Comparison of ENCODE assay signal across 9 cellular contexts in genomic region chr14:69481815-69482568, GRCh38. TPM values are rescaled to one million over a fixed set of nuclear protein-coding genes. Genes with fewer than 3 reads are reported as not detected.
DNase-seq lines count a peak whose midpoint lies in the region; ATAC-seq and TF ChIP-seq lines count a peak whose summit lies in the region.
"Had no signal": no experiment of that assay in that cellular context is flagged by ENCODE, and none has a peak within 500 bp of the region (broad histone marks: within the 10 kb centered on the region; RNA-seq: fewer than 3 reads in every experiment).

No MANE protein-coding gene starts in this region.

- peak overlapping the region; percentile 51; the same call in 1 of the 2 replicates for H3K27ac ChIP-seq in MM.1S (ENCODE audit: low read length)
- no peak overlapping the region for H3K27ac ChIP-seq in adrenal gland
- H3K27ac ChIP-seq: SJSA1 had no signal

- no peak overlapping the region for H3K9ac ChIP-seq in MM.1S (ENCODE audit: low read length)

- DNase-seq in NCI-H1417 (lab: John Stamatoyannopoulos, UW) (peak in 2 of 3 experiments; percentile 15 to 50), NCI-H1417 treated with DMSO at 0.1 percent for 48 hours (lab: John Stamatoyannopoulos, UW) (no peak), MM.1S (peak; percentile 45), adrenal gland (no peak), T1000 (lab: John Stamatoyannopoulos, UW) (no peak)

- H3K9me3 ChIP-seq in MM.1S (replicated peaks; ENCODE audit: insufficient read depth, low read length) (no peaks in the 10 kb centered on the region), adrenal gland (replicated peaks in 1 of 3) (no peaks in the 10 kb centered on the region)
- H3K9me3 ChIP-seq: SJSA1 had no signal

- H3K27ac Mint-ChIP-seq in stimulated activated memory B cell treated with anti-CD40 and anti-IgM and Interleukin-4, amounts not matched to agents 10 μg/mL and 1 μg/mL and 100 μg/mL, for 72 hours: no peak overlapping the region

- H3K79me2 ChIP-seq in MM.1S (ENCODE audit: low read length): no peaks in the 10 kb centered on the region

- no peak for TF ChIP-seq POLR2A in adrenal gland (IDR thresholded peaks at IDR 0.05)

- peak overlapping the region; percentile 21 for H3K4me2 ChIP-seq in MM.1S (ENCODE audit: low read depth, low read length)

- H3K9me3 Mint-ChIP-seq in stimulated activated memory B cell treated with anti-CD40 and anti-IgM and Interleukin-4, amounts not matched to agents 10 μg/mL and 1 μg/mL and 100 μg/mL, for 72 hours: no peaks in the 10 kb centered on the region

- H3K36me3 Mint-ChIP-seq in stimulated activated memory B cell treated with anti-CD40 and anti-IgM and Interleukin-4, amounts not matched to agents 10 μg/mL and 1 μg/mL and 100 μg/mL, for 72 hours: no peaks in the 10 kb centered on the region

- H3K4me1 ChIP-seq in MM.1S (ENCODE audit: low read length) (peaks cover 6% of the 10 kb centered on the region), adrenal gland (replicated peaks in 1 of 2) (peaks cover 14 to 17% of the 10 kb centered on the region in 2 donors)
- H3K4me1 ChIP-seq: SJSA1 had no signal

- no peaks in the 10 kb centered on the region for H3K27me3 ChIP-seq in MM.1S (replicated peaks; ENCODE audit: insufficient read depth, low read length)
- H3K27me3 ChIP-seq in adrenal gland: peaks cover 27% of the 10 kb centered on the region

- no peaks in the 10 kb centered on the region for H3K36me3 ChIP-seq in MM.1S (replicated peaks; ENCODE audit: insufficient read depth, low read length)
- H3K36me3 ChIP-seq in adrenal gland (replicated peaks in 1 of 2): no peaks in the 10 kb centered on the region
- H3K36me3 ChIP-seq: SJSA1 had no signal

- no peaks in the 10 kb centered on the region for H3F3A ChIP-seq in MM.1S (ENCODE audit: insufficient read depth, low read length)

- no peaks in the 10 kb centered on the region for H4K20me1 ChIP-seq in MM.1S (ENCODE audit: insufficient read depth, low read length)

- H3K4me3 Mint-ChIP-seq in stimulated activated memory B cell treated with anti-CD40 and anti-IgM and Interleukin-4, amounts not matched to agents 10 μg/mL and 1 μg/mL and 100 μg/mL, for 72 hours: no peak overlapping the region

- H3K9me2 ChIP-seq in MM.1S (replicated peaks; ENCODE audit: insufficient read depth, low read length): no peaks in the 10 kb centered on the region

- peak; percentile 91 for ATAC-seq in HG02763 (IDR thresholded peaks at IDR 0.05; ENCODE audit: unreplicated experiment)
- peak; percentile 83 for ATAC-seq in stimulated activated memory B cell treated with anti-CD40 and anti-IgM and Interleukin-4, amounts not matched to agents 10 μg/mL and 1 μg/mL and 100 μg/mL, for 72 hours
- ATAC-seq in SK-N-SH treated with all-trans-retinoic acid at 6 μM for 48 hours: no peak

- H2AFZ ChIP-seq in MM.1S (ENCODE audit: low read length): no peak overlapping the region

- WGBS in adrenal gland, 4 donors: 61 to 85% (median 75%) methylated on average over 5 of the region's 5 CpGs

- peaks cover 26% of the 10 kb centered on the region for H3K4me1 Mint-ChIP-seq in stimulated activated memory B cell treated with anti-CD40 and anti-IgM and Interleukin-4, amounts not matched to agents 10 μg/mL and 1 μg/mL and 100 μg/mL, for 72 hours

- peaks cover 53% of the 10 kb centered on the region for H3K27me3 Mint-ChIP-seq in stimulated activated memory B cell treated with anti-CD40 and anti-IgM and Interleukin-4, amounts not matched to agents 10 μg/mL and 1 μg/mL and 100 μg/mL, for 72 hours

- TF ChIP-seq CTCF in MM.1S (IDR thresholded peaks at IDR 0.05; ENCODE audit: low read length): no peak
- no peak for TF ChIP-seq CTCF in adrenal gland (IDR thresholded peaks at IDR 0.05)

- intact Hi-C loops in adrenal gland (cut with DNase I): no loop called here

- H3K4me3 ChIP-seq in MM.1S (ENCODE audit: low read length) (no peak overlapping the region), adrenal gland (no peak overlapping the region)
- H3K4me3 ChIP-seq: SJSA1 had no signal

TF ChIP-seq in SK-N-SH treated with all-trans-retinoic acid at 6 μM for 48 hours, 23 proteins besides CTCF, POLR2A, EP300 and RAD21 (continues in another document):
- TF ChIP-seq ZNF70 (CRISPR knock-in tag; IDR thresholded peaks at IDR 0.05) (no peak), OSR1 (CRISPR knock-in tag; IDR thresholded peaks at IDR 0.05) (no peak), SNAI2 (CRISPR knock-in tag; IDR thresholded peaks at IDR 0.05) (no peak), ESRRG (CRISPR knock-in tag; IDR thresholded peaks at IDR 0.05) (no peak), ZNF8 (CRISPR knock-in tag; IDR thresholded peaks at IDR 0.05) (no peak), ZNF565 (CRISPR knock-in tag; conservative IDR thresholded peaks at IDR 0.05; ENCODE audit: low read depth) (no peak), PPARA (CRISPR knock-in tag; IDR thresholded peaks at IDR 0.05; ENCODE audit: borderline replicate concordance) (no peak), ISL1 (CRISPR knock-in tag; IDR thresholded peaks at IDR 0.05) (no peak), TCF4 (CRISPR knock-in tag; IDR thresholded peaks at IDR 0.05; ENCODE audit: borderline replicate concordance) (no peak), ZC3H10 (CRISPR knock-in tag; IDR thresholded peaks at IDR 0.05) (no peak), CSDC2 (CRISPR knock-in tag; IDR thresholded peaks at IDR 0.05) (no peak), GLIS3 (CRISPR knock-in tag; IDR thresholded peaks at IDR 0.05) (no peak), ZFP3 (CRISPR knock-in tag; IDR thresholded peaks at IDR 0.05) (no peak), BACH2 (CRISPR knock-in tag; IDR thresholded peaks at IDR 0.05; ENCODE audit: borderline replicate concordance) (no peak), ZFP30 (CRISPR knock-in tag; IDR thresholded peaks at IDR 0.05) (no peak), CSRNP3 (CRISPR knock-in tag; IDR thresholded peaks at IDR 0.05) (no peak)
- TF ChIP-seq, protein P1, sequence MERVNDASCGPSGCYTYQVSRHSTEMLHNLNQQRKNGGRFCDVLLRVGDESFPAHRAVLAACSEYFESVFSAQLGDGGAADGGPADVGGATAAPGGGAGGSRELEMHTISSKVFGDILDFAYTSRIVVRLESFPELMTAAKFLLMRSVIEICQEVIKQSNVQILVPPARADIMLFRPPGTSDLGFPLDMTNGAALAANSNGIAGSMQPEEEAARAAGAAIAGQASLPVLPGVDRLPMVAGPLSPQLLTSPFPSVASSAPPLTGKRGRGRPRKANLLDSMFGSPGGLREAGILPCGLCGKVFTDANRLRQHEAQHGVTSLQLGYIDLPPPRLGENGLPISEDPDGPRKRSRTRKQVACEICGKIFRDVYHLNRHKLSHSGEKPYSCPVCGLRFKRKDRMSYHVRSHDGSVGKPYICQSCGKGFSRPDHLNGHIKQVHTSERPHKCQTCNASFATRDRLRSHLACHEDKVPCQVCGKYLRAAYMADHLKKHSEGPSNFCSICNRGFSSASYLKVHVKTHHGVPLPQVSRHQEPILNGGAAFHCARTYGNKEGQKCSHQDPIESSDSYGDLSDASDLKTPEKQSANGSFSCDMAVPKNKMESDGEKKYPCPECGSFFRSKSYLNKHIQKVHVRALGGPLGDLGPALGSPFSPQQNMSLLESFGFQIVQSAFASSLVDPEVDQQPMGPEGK (CRISPR knock-in tag; IDR thresholded peaks at IDR 0.05; ENCODE audit: borderline replicate concordance): no peak
- TF ChIP-seq, protein P2, sequence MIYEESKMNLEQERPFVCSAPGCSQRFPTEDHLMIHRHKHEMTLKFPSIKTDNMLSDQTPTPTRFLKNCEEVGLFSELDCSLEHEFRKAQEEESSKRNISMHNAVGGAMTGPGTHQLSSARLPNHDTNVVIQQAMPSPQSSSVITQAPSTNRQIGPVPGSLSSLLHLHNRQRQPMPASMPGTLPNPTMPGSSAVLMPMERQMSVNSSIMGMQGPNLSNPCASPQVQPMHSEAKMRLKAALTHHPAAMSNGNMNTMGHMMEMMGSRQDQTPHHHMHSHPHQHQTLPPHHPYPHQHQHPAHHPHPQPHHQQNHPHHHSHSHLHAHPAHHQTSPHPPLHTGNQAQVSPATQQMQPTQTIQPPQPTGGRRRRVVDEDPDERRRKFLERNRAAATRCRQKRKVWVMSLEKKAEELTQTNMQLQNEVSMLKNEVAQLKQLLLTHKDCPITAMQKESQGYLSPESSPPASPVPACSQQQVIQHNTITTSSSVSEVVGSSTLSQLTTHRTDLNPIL (CRISPR knock-in tag; IDR thresholded peaks at IDR 0.05; ENCODE audit: low read depth): no peak

RNA-seq across cellular contexts. Expression of gene PLEKHD1, which starts 2.5 kb away (rescaled TPM):
- under 1 TPM in 5 of 8 donors, not detected in 3; 0.06 to 0.25 (median 0.13) TPM for total RNA-seq in adrenal gland
- polyA plus RNA-seq in adrenal gland: under 1 TPM; 0.04 to 0.20 (median 0.16) TPM

Comparison
In these comparisons a context has a peak if more than half of its experiments do, and no peak if none do; other contexts are left out.
1. DNase-seq: peak in NCI-H1417 (2 of 3) and MM.1S (single experiment); none in NCI-H1417 treated with DMSO at 0.1 percent for 48 hours (single experiment), adrenal gland (0 of 7) and T1000 (single experiment).